In genomic region chr18:11033503-11033902, GRCh38 we compare ENCODE assay signal across 35 cellular contexts.
"Had no signal": no experiment of that assay in that cellular context is flagged by ENCODE, and none has a peak within 500 bp of the region (broad histone marks: within the 10 kb centered on the region; RNA-seq: fewer than 3 reads in every experiment).

No MANE protein-coding gene starts in this region.

- H3K4me3 ChIP-seq: MG63 had no signal

- H3K27me3 ChIP-seq: MG63 had no signal

- DNase-seq: Karpas-422, Kasumi-1, MG63, MM.1S, MV-4-11, NCI-H1048, NCI-H1092, NCI-H1092 treated with DMSO at 0.1 percent for 48 hours, NCI-H1105, NCI-H1105 treated with DMSO at 0.1 percent for 48 hours, NCI-H1417, NCI-H1417 treated with DMSO at 0.1 percent for 48 hours, NCI-H1436, NCI-H1436 treated with DMSO at 0.1 percent for 48 hours, NCI-H146, NCI-H1694, NCI-H1694 treated with DMSO at 0.1 percent for 48 hours, NCI-H187, NCI-H187 treated with DMSO at 0.1 percent for 48 hours, NCI-H1930, NCI-H2029, NCI-H2029 treated with DMSO at 0.1 percent for 48 hours, NCI-H2081, NCI-H2081 treated with DMSO at 0.1 percent for 48 hours, NCI-H2107, NCI-H2171, NCI-H2171 treated with DMSO at 0.1 percent for 48 hours, NCI-H2227 treated with DMSO at 0.1 percent for 48 hours, NCI-H226, NCI-H345, NCI-H446, NCI-H446 treated with DMSO at 0.1 percent for 48 hours, NCI-H510A, NCI-H510A treated with DMSO at 0.1 percent for 48 hours, NCI-H524 had no signal

- H3K9me3 ChIP-seq: MG63 had no signal
